8 cellular contexts compared by ENCODE assay signal in the genomic region with DNA sequence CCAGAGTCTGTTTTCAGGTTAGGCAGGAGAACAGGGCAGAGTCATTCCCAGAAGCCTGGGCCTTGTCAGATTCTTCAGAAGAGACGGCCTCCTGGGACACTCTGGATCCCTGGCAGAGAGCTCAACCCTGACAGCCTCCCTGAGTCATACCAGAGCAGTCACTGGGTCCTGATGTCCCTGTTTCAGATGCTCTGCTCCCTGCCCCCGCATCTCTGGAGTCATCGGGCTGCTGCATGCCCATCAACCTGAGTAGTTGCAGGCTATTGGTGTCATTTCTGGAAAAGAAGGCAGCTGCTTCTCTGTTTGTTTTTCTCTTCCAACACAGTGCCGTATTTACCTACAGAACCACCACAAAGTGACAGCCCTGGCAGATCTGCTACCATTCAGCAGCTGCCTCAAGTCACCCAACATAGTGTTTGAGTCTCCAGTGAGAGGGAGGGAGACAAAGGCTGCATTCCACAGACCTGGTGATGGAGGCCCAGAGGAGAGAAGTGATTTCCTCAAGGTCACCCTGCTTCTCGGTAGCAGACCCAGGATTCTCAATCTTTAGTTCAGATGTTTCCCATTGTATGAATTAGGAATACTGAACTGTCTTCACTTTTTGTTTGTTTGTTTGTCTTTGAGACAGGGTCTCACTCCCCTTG.
DNase-seq lines count a peak whose midpoint lies in the region; ATAC-seq and TF ChIP-seq lines count a peak whose summit lies in the region.
"Had no signal": no experiment of that assay in that cellular context is flagged by ENCODE, and none has a peak within 500 bp of the region (broad histone marks: within the 10 kb centered on the region; RNA-seq: fewer than 3 reads in every experiment).

No MANE protein-coding gene starts in this region.

- DNase-seq in mucosa of descending colon (peak in 1 of 3 donors; percentile 44), NCI-H226 (no peak), amniotic stem cell (lab: John Stamatoyannopoulos, UW) (no peak)

- no peak overlapping the region for H3K4me3 ChIP-seq in mucosa of descending colon
- H3K4me3 ChIP-seq: breast epithelium had no signal

- intact Hi-C loops in mucosa of descending colon (cut with DNase I, micrococcal nuclease) = no loop called here

- TF ChIP-seq CTCF in mucosa of descending colon (IDR thresholded peaks at IDR 0.05) = no peak

- H3K9me3 ChIP-seq in mucosa of descending colon = no peaks in the 10 kb centered on the region
- H3K9me3 ChIP-seq: breast epithelium had no signal

- no peaks in the 10 kb centered on the region for H3K36me3 ChIP-seq in mucosa of descending colon (ENCODE audit: low read depth)
- H3K36me3 ChIP-seq: breast epithelium had no signal

- ATAC-seq in GM19328 (IDR thresholded peaks at IDR 0.05; ENCODE audit: unreplicated experiment) = peak; percentile 60
- ATAC-seq in HG03432 (IDR thresholded peaks at IDR 0.05; ENCODE audit: unreplicated experiment) = peak; percentile 78
- peak; percentile 90 for ATAC-seq in SK-N-SH treated with all-trans-retinoic acid at 6 μM for 48 hours
- peak; percentile 44 for ATAC-seq in mucosa of descending colon
- no peak for ATAC-seq in GM18861 (IDR thresholded peaks at IDR 0.05; ENCODE audit: unreplicated experiment)

- no peaks in the 10 kb centered on the region for H3K4me1 ChIP-seq in mucosa of descending colon (ENCODE audit: low read depth)
- H3K4me1 ChIP-seq: breast epithelium had no signal

TF ChIP-seq in SK-N-SH treated with all-trans-retinoic acid at 6 μM for 48 hours, 23 proteins besides CTCF, POLR2A, EP300 and RAD21:
- TF ChIP-seq TCF4 (CRISPR knock-in tag; IDR thresholded peaks at IDR 0.05; ENCODE audit: borderline replicate concordance) = peak; percentile 69
- TF ChIP-seq RARB (CRISPR knock-in tag; IDR thresholded peaks at IDR 0.05) = no peak
- TF ChIP-seq BACH2 (CRISPR knock-in tag; IDR thresholded peaks at IDR 0.05; ENCODE audit: borderline replicate concordance) = no peak
- TF ChIP-seq, protein P1, sequence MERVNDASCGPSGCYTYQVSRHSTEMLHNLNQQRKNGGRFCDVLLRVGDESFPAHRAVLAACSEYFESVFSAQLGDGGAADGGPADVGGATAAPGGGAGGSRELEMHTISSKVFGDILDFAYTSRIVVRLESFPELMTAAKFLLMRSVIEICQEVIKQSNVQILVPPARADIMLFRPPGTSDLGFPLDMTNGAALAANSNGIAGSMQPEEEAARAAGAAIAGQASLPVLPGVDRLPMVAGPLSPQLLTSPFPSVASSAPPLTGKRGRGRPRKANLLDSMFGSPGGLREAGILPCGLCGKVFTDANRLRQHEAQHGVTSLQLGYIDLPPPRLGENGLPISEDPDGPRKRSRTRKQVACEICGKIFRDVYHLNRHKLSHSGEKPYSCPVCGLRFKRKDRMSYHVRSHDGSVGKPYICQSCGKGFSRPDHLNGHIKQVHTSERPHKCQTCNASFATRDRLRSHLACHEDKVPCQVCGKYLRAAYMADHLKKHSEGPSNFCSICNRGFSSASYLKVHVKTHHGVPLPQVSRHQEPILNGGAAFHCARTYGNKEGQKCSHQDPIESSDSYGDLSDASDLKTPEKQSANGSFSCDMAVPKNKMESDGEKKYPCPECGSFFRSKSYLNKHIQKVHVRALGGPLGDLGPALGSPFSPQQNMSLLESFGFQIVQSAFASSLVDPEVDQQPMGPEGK (CRISPR knock-in tag; IDR thresholded peaks at IDR 0.05; ENCODE audit: borderline replicate concordance) = no peak
- TF ChIP-seq SNAI2 (CRISPR knock-in tag; IDR thresholded peaks at IDR 0.05) = no peak
- TF ChIP-seq ISL1 (CRISPR knock-in tag; IDR thresholded peaks at IDR 0.05) = peak; percentile 28
- TF ChIP-seq ZC3H10 (CRISPR knock-in tag; IDR thresholded peaks at IDR 0.05) = no peak
- no peak for TF ChIP-seq PPARA (CRISPR knock-in tag; IDR thresholded peaks at IDR 0.05; ENCODE audit: borderline replicate concordance)
- TF ChIP-seq ZNF8 (CRISPR knock-in tag; IDR thresholded peaks at IDR 0.05) = no peak
- no peak for TF ChIP-seq ARNTL (CRISPR knock-in tag; IDR thresholded peaks at IDR 0.05; ENCODE audit: borderline replicate concordance, low read depth)
- no peak for TF ChIP-seq ZNF565 (CRISPR knock-in tag; conservative IDR thresholded peaks at IDR 0.05; ENCODE audit: low read depth)
- no peak for TF ChIP-seq CSDC2 (CRISPR knock-in tag; IDR thresholded peaks at IDR 0.05)
- no peak for TF ChIP-seq OSR1 (CRISPR knock-in tag; IDR thresholded peaks at IDR 0.05)
- TF ChIP-seq, protein P2, sequence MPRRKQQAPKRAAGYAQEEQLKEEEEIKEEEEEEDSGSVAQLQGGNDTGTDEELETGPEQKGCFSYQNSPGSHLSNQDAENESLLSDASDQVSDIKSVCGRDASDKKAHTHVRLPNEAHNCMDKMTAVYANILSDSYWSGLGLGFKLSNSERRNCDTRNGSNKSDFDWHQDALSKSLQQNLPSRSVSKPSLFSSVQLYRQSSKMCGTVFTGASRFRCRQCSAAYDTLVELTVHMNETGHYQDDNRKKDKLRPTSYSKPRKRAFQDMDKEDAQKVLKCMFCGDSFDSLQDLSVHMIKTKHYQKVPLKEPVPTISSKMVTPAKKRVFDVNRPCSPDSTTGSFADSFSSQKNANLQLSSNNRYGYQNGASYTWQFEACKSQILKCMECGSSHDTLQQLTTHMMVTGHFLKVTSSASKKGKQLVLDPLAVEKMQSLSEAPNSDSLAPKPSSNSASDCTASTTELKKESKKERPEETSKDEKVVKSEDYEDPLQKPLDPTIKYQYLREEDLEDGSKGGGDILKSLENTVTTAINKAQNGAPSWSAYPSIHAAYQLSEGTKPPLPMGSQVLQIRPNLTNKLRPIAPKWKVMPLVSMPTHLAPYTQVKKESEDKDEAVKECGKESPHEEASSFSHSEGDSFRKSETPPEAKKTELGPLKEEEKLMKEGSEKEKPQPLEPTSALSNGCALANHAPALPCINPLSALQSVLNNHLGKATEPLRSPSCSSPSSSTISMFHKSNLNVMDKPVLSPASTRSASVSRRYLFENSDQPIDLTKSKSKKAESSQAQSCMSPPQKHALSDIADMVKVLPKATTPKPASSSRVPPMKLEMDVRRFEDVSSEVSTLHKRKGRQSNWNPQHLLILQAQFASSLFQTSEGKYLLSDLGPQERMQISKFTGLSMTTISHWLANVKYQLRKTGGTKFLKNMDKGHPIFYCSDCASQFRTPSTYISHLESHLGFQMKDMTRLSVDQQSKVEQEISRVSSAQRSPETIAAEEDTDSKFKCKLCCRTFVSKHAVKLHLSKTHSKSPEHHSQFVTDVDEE (CRISPR knock-in tag; IDR thresholded peaks at IDR 0.05) = peak; percentile 85
- TF ChIP-seq, protein P3, sequence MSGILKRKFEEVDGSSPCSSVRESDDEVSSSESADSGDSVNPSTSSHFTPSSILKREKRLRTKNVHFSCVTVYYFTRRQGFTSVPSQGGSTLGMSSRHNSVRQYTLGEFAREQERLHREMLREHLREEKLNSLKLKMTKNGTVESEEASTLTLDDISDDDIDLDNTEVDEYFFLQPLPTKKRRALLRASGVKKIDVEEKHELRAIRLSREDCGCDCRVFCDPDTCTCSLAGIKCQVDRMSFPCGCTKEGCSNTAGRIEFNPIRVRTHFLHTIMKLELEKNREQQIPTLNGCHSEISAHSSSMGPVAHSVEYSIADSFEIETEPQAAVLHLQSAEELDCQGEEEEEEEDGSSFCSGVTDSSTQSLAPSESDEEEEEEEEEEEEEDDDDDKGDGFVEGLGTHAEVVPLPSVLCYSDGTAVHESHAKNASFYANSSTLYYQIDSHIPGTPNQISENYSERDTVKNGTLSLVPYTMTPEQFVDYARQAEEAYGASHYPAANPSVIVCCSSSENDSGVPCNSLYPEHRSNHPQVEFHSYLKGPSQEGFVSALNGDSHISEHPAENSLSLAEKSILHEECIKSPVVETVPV (CRISPR knock-in tag; IDR thresholded peaks at IDR 0.05) = no peak
